ENCODE assay signal across 16 cellular contexts in the genomic region with DNA sequence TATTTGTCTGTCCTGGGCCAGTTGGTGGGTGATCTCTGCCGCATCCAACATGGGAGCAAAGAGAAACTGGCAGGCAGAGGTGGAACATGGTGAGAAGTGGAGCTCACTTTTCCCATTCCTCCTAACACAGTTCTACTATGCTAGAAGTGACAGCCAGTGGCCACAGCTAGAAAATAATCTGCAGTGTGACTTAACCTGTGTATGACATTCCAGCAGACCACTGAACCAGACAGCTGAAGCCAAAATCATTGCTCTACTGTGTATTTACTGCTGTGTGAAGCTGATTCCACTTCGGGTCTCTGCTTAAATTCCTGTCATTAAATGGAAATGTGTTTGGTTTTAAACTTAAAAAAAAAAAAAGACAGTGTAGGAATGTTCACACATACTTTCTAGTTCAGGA.
DNase-seq lines count a peak whose midpoint lies in the region; ATAC-seq and TF ChIP-seq lines count a peak whose summit lies in the region.
"Had no signal": no experiment of that assay in that cellular context is flagged by ENCODE, and none has a peak within 500 bp of the region (broad histone marks: within the 10 kb centered on the region; RNA-seq: fewer than 3 reads in every experiment).

No MANE protein-coding gene starts in this region.

- peaks cover 2% of the 10 kb centered on the region; the same call in 1 of the 2 replicates for H3K27me3 Mint-ChIP-seq in HFFc6 (ENCODE audit: insufficient read depth)
- H3K27me3 Mint-ChIP-seq: CD4-positive, CD25-positive, alpha-beta regulatory T cell had no signal

- peak overlapping the region; percentile 25 for H3K27ac Mint-ChIP-seq in HFFc6
- H3K27ac Mint-ChIP-seq: CD4-positive, CD25-positive, alpha-beta regulatory T cell; H9 had no signal

- no peaks in the 10 kb centered on the region for H3K9me3 ChIP-seq in thyroid gland

- WGBS in thyroid gland, 2 donors, result 26 to 39% methylated on average over 2 of the region's 2 CpGs

- H3K27ac ChIP-seq in thyroid gland (peak overlapping the region in 2 of 3 donors; percentile 60 to 63), substantia nigra (ENCODE audit: low read depth, low read length, poor library complexity, severe bottlenecking) (no peak overlapping the region)
- H3K27ac ChIP-seq: BLaER1 treated with 17β-estradiol and CSF1 and Interleukin-3, amounts not matched to agents 10 nM and 100 nM had no signal

- H3K36me3 Mint-ChIP-seq in HFFc6 (ENCODE audit: low read depth), result no peaks in the 10 kb centered on the region
- H3K36me3 Mint-ChIP-seq: CD4-positive, CD25-positive, alpha-beta regulatory T cell had no signal

- H3K36me3 ChIP-seq in thyroid gland, result no peaks in the 10 kb centered on the region
- H3K36me3 ChIP-seq: BLaER1 treated with 17β-estradiol and CSF1 and Interleukin-3, amounts not matched to agents 10 nM and 100 nM had no signal

- DNase-seq in HFFc6, result no peak
- peak; percentile 65 for DNase-seq in kidney tubule cell (ENCODE audit: low spot score)
- peak; percentile 53 for DNase-seq in renal cortical epithelial cell (ENCODE audit: low read depth)
- peak; percentile 54 to 62 for DNase-seq in thyroid gland
- no peak for DNase-seq in HEK293T (ENCODE audit: extremely low spot score)
- no peak for DNase-seq in substantia nigra (lab: John Stamatoyannopoulos, UW)
- DNase-seq: 8988T; Calu3; CD4-positive, CD25-positive, alpha-beta regulatory T cell; DMS79; GOT3; H9 had no signal

- H3K4me3 ChIP-seq in thyroid gland (replicated peaks in 1 of 3), result no peak overlapping the region
- H3K4me3 ChIP-seq: BLaER1 treated with 17β-estradiol and CSF1 and Interleukin-3, amounts not matched to agents 10 nM and 100 nM; GM12878 had no signal

- POLR2A ChIA-PET in HEK293T (lab: Yijun Ruan, JAX), result no interaction called here

- TF ChIP-seq POLR2A in thyroid gland (IDR thresholded peaks at IDR 0.05), result no peak

- peak overlapping the region; percentile 34 for H3K4me3 Mint-ChIP-seq in HFFc6
- H3K4me3 Mint-ChIP-seq: CD4-positive, CD25-positive, alpha-beta regulatory T cell; H9 had no signal

- no peaks in the 10 kb centered on the region for H3K9me3 Mint-ChIP-seq in HFFc6
- H3K9me3 Mint-ChIP-seq: H9 had no signal

- ATAC-seq in GM21360 (IDR thresholded peaks at IDR 0.05; ENCODE audit: unreplicated experiment), result no peak
- ATAC-seq: GM12878, HepG2 had no signal

- H3K4me1 ChIP-seq in thyroid gland, result peaks cover 6 to 7% of the 10 kb centered on the region in 2 donors
- H3K4me1 ChIP-seq: BLaER1 treated with 17β-estradiol and CSF1 and Interleukin-3, amounts not matched to agents 10 nM and 100 nM had no signal

- CTCF ChIA-PET in HEK293T (lab: Yijun Ruan, JAX), result no interaction called here

- H3K4me1 Mint-ChIP-seq in HFFc6 (ENCODE audit: low read depth), result peaks cover 22% of the 10 kb centered on the region
- H3K4me1 Mint-ChIP-seq: CD4-positive, CD25-positive, alpha-beta regulatory T cell; H9 had no signal

- intact Hi-C loops in thyroid gland (cut with DNase I), result no loop called here

- TF ChIP-seq CTCF in HFFc6 (IDR thresholded peaks at IDR 0.05) (no peak), thyroid gland (IDR thresholded peaks at IDR 0.05) (peak in 2 of 6 experiments; percentile 5 to 8)

- H3K27me3 ChIP-seq in thyroid gland, result no peaks in the 10 kb centered on the region
- H3K27me3 ChIP-seq: BLaER1 treated with 17β-estradiol and CSF1 and Interleukin-3, amounts not matched to agents 10 nM and 100 nM had no signal

TF ChIP-seq in HEK293T, 16 proteins besides CTCF, POLR2A, EP300 and RAD21:
- no peak for TF ChIP-seq HDGF (IDR thresholded peaks at IDR 0.05; ENCODE audit: borderline replicate concordance)
- TF ChIP-seq ARNT (IDR thresholded peaks at IDR 0.05), result no peak
- TF ChIP-seq CTBP1 (IDR thresholded peaks at IDR 0.05; ENCODE audit: borderline replicate concordance), result no peak
- no peak for TF ChIP-seq TARDBP (IDR thresholded peaks at IDR 0.05)
- TF ChIP-seq L3MBTL2 (conservative IDR thresholded peaks at IDR 0.05), result no peak
- TF ChIP-seq SP1 (IDR thresholded peaks at IDR 0.05), result no peak
- TF ChIP-seq ELF4 (IDR thresholded peaks at IDR 0.05), result no peak
- TF ChIP-seq SUZ12 (IDR thresholded peaks at IDR 0.05), result no peak
- no peak for TF ChIP-seq BHLHE40 (IDR thresholded peaks at IDR 0.05; ENCODE audit: borderline replicate concordance)
- no peak for TF ChIP-seq NFRKB (IDR thresholded peaks at IDR 0.05)
- no peak for TF ChIP-seq FOXM1 (IDR thresholded peaks at IDR 0.05; ENCODE audit: borderline replicate concordance)
- no peak for TF ChIP-seq ZNF384 (IDR thresholded peaks at IDR 0.05)
- TF ChIP-seq LEF1 (IDR thresholded peaks at IDR 0.05; ENCODE audit: borderline replicate concordance), result no peak
- TF ChIP-seq, protein P1, sequence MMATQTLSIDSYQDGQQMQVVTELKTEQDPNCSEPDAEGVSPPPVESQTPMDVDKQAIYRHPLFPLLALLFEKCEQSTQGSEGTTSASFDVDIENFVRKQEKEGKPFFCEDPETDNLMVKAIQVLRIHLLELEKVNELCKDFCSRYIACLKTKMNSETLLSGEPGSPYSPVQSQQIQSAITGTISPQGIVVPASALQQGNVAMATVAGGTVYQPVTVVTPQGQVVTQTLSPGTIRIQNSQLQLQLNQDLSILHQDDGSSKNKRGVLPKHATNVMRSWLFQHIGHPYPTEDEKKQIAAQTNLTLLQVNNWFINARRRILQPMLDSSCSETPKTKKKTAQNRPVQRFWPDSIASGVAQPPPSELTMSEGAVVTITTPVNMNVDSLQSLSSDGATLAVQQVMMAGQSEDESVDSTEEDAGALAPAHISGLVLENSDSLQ (IDR thresholded peaks at IDR 0.05), result no peak
- no peak for TF ChIP-seq FOXA1 (IDR thresholded peaks at IDR 0.05)

Comparison
In these comparisons a context has a peak if more than half of its experiments do, and no peak if none do; other contexts are left out.
1. DNase-seq: peak in kidney tubule cell (single experiment), renal cortical epithelial cell (single experiment) and thyroid gland (2 of 2); none in HFFc6 (single experiment), HEK293T (single experiment) and substantia nigra (0 of 49).